Comparison of ENCODE assay signal across 8 cellular contexts in the genomic region with DNA sequence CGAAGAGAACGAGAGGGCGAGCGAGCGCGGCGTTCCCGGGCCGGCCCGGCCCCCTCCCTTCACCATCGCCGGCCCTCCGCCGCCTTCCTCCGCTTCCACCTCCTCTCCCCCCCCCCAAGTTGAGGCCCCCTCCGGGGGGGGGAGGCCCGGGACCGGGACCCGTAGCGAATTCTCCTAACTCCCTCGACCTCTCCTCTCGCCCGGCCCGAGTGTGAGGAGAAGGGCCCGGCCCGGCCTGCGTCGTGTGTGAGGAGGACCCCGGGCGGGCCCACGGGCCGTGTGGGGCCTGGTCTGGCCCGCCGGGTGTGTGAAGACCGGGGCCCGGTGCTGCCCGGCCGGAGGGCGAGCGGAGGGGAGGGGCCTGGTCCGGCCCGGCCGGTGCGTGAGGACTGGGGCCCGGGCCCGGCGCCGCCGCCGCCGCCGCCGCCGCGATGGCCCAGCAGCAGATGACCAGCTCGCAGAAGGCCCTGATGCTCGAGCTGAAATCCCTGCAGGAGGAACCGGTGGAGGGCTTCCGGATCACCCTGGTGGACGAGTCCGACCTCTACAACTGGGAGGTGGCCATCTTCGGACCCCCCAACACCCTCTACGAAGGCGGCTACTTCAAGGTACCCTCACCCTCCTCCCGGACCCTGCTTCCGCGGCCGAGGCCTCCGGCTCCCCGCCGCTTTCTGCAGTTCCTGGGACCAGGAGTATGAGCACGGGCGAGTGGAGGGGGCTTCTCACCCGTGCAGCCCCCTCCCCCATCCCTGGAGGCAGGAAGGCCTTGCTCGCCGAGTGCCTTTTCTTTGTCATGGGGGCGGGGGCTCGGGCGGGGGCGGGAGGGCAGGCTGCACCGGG. TPM values are rescaled to one million over a fixed set of nuclear protein-coding genes. Genes with fewer than 3 reads are reported as not detected.
DNase-seq lines count a peak whose midpoint lies in the region; ATAC-seq and TF ChIP-seq lines count a peak whose summit lies in the region.

No MANE protein-coding gene starts in this region.

- intact Hi-C loops in tibial artery (cut with DNase I; ENCODE audit: low total_unique reads): loop anchor here (5.0 kb wide), 1 partner anchor 230 kb away; a partner anchor contains a TSS

- H3K27ac ChIP-seq in C4-2B (peak overlapping the region; percentile 99), neutrophil (peak overlapping the region; percentile 96), tibial artery (peak overlapping the region; percentile 93 to 98)

- TF ChIP-seq CTCF in C4-2B (conservative IDR thresholded peaks at IDR 0.05) (no peak; the same call in 1 of the 2 replicates), neutrophil (IDR thresholded peaks at IDR 0.05) (peak; percentile 69), tibial artery (IDR thresholded peaks at IDR 0.05) (peak in 1 of 2 experiments; percentile 19)

- ATAC-seq in GM19035 (IDR thresholded peaks at IDR 0.05; ENCODE audit: unreplicated experiment) (peak; percentile 27), HG03432 (IDR thresholded peaks at IDR 0.05; ENCODE audit: unreplicated experiment) (peak; percentile 20)

- H3K27me3 ChIP-seq in neutrophil: no peaks in the 10 kb centered on the region
- H3K27me3 ChIP-seq in tibial artery: no peaks in the 10 kb centered on the region

- H3K9me3 ChIP-seq in neutrophil (no peaks in the 10 kb centered on the region), tibial artery (no peaks in the 10 kb centered on the region)

- H3K4me3 ChIP-seq in neutrophil (ENCODE audit: low read depth in 1 of 2, low read length in 1 of 2): peak overlapping the region; percentile 91 to 98
- peak overlapping the region; percentile 73 to 89 for H3K4me3 ChIP-seq in tibial artery

- peaks cover 47 to 59% of the 10 kb centered on the region in 2 experiments for H3K4me1 ChIP-seq in neutrophil (ENCODE audit: control insufficient read depth in 1 of 2, insufficient read depth in 1 of 2, low read depth in 1 of 2, low read length in 1 of 2)
- H3K4me1 ChIP-seq in tibial artery: peaks cover 0 to 57% (median 24%) of the 10 kb centered on the region in 4 donors

- no peaks in the 10 kb centered on the region for H3K36me3 ChIP-seq in neutrophil
- no peaks in the 10 kb centered on the region for H3K36me3 ChIP-seq in tibial artery

- peak; percentile 73 for DNase-seq in RPMI7951 (ENCODE audit: low read depth)
- peak in 3 of 4 experiments; percentile 31 to 66 (median 36) for DNase-seq in activated naive CD4-positive, alpha-beta T cell (lab: John Stamatoyannopoulos, UW)
- peak; percentile 60 for DNase-seq in foreskin melanocyte
- peak; percentile 38 to 78 for DNase-seq in tibial artery

RNA-seq across cellular contexts. Expression of a gene that starts 0.6 kb away (rescaled TPM):
- total RNA-seq in RPMI7951 (2014; rRNA removed; shearing (Covaris generic)): 13.0 and 18.5 TPM in 2 replicates

RNA-seq across cellular contexts. Expression of a gene that starts 22.2 kb away (rescaled TPM):
- total RNA-seq in RPMI7951 (2014; rRNA removed; shearing (Covaris generic)): 2.6 and 7.1 TPM in 2 replicates

Comparison
In these comparisons a context has a peak if more than half of its experiments do, and no peak if none do; other contexts are left out.
1. Peak in every context shown above with its lines: DNase-seq, ATAC-seq, H3K4me3 ChIP-seq and H3K27ac ChIP-seq.